ENCODE assay signal across 23 cellular contexts in genomic region chr22:39024923-39025322, GRCh38. TPM values are rescaled to one million over a fixed set of nuclear protein-coding genes. Genes with fewer than 3 reads are reported as not detected.
DNase-seq lines count a peak whose midpoint lies in the region; ATAC-seq, FAIRE-seq and TF ChIP-seq lines count a peak whose summit lies in the region.
"Had no signal": no experiment of that assay in that cellular context is flagged by ENCODE, and none has a peak within 500 bp of the region (broad histone marks: within the 10 kb centered on the region; RNA-seq: fewer than 3 reads in every experiment).

No MANE protein-coding gene starts in this region.

- POLR2A ChIA-PET in activated B cell treated with CpG ODN at 0.5 μM for 24 hours (lab: Charles Lee): no interaction called here

- no peak for FAIRE-seq in kidney (lab: Jason Lieb, UNC)

- WGBS in thymus: 55% methylated on average over 10 of the region's 10 CpGs

- no peaks in the 10 kb centered on the region for H3K9me3 Mint-ChIP-seq in stimulated activated naive CD8-positive, alpha-beta T cell treated with anti-CD3 and anti-CD28 coated beads, Interleukin-15, amount 100 ng/mL, for 72 hours
- no peaks in the 10 kb centered on the region for H3K9me3 Mint-ChIP-seq in activated B cell treated with CpG ODN at 0.5 μM for 24 hours
- no peaks in the 10 kb centered on the region for H3K9me3 Mint-ChIP-seq in activated naive CD8-positive, alpha-beta T cell treated with anti-CD3 and anti-CD28 coated beads, Interleukin-2, amount 50 U/mL, for 24 hours

- H3K4me1 ChIP-seq in thymus (ENCODE audit: control insufficient read depth, insufficient read depth, low read length) (peaks cover 4% of the 10 kb centered on the region), kidney (ENCODE audit: control insufficient read depth in 1 of 2, insufficient read depth in 1 of 2, low read depth in 1 of 2, low read length in 2 of 2) (peaks cover 0 to 2% of the 10 kb centered on the region in 2 donors)

- H3K4me3 ChIP-seq in thymus (ENCODE audit: low read length): no peak overlapping the region
- H3K4me3 ChIP-seq in kidney (ENCODE audit: low read length in 2 of 2): no peak overlapping the region
- no peak overlapping the region for H3K4me3 ChIP-seq in brain microvascular endothelial cell (ENCODE audit: low read depth, low read length)
- H3K4me3 ChIP-seq: adrenal gland, heart right ventricle, smooth muscle cell, upper lobe of left lung had no signal

- H3K4me1 Mint-ChIP-seq in stimulated activated naive CD8-positive, alpha-beta T cell treated with anti-CD3 and anti-CD28 coated beads, Interleukin-15, amount 100 ng/mL, for 72 hours: peaks cover 79% of the 10 kb centered on the region
- peaks cover 41% of the 10 kb centered on the region for H3K4me1 Mint-ChIP-seq in activated B cell treated with CpG ODN at 0.5 μM for 24 hours
- peaks cover 51% of the 10 kb centered on the region for H3K4me1 Mint-ChIP-seq in activated naive CD8-positive, alpha-beta T cell treated with anti-CD3 and anti-CD28 coated beads, Interleukin-2, amount 50 U/mL, for 24 hours

- H3K27me3 ChIP-seq in thymus (ENCODE audit: control insufficient read depth, insufficient read depth): no peaks in the 10 kb centered on the region
- H3K27me3 ChIP-seq in brain microvascular endothelial cell (replicated peaks): no peaks in the 10 kb centered on the region
- H3K27me3 ChIP-seq: adrenal gland, heart right ventricle, upper lobe of left lung had no signal

- H3K36me3 ChIP-seq in thymus (ENCODE audit: control insufficient read depth, insufficient read depth): peaks cover 16% of the 10 kb centered on the region
- H3K36me3 ChIP-seq in kidney (ENCODE audit: control insufficient read depth in 1 of 2, insufficient read depth in 2 of 2, low read length in 2 of 2): no peaks in the 10 kb centered on the region
- peaks cover 3% of the 10 kb centered on the region for H3K36me3 ChIP-seq in brain microvascular endothelial cell (replicated peaks)

- TF ChIP-seq CTCF in activated B cell treated with CpG ODN at 0.5 μM for 24 hours (IDR thresholded peaks at IDR 0.05) (no peak), kidney (IDR thresholded peaks at IDR 0.05; ENCODE audit: borderline replicate concordance, extremely low read depth, insufficient read depth) (no peak), brain microvascular endothelial cell (IDR thresholded peaks at IDR 0.05; ENCODE audit: low read depth, low read length, missing control alignments) (no peak)

- ATAC-seq in stimulated activated naive CD8-positive, alpha-beta T cell treated with anti-CD3 and anti-CD28 coated beads, Interleukin-15, amount 100 ng/mL, for 72 hours: no peak
- no peak for ATAC-seq in stimulated activated naive CD8-positive, alpha-beta T cell treated with anti-CD3 and anti-CD28 coated beads, Interleukin-15, Interleukin-2, amounts not matched to agents 100 U/mL and 50 U/mL, for 24 hours
- ATAC-seq in activated B cell treated with CpG ODN at 0.5 μM for 24 hours (ENCODE audit: low read depth): no peak
- no peak for ATAC-seq in activated naive CD8-positive, alpha-beta T cell treated with anti-CD3 and anti-CD28 coated beads, Interleukin-2, amount 50 U/mL, for 24 hours
- ATAC-seq: PC-3 had no signal

- intact Hi-C loops in activated B cell treated with CpG ODN at 0.5 μM for 24 hours (cut with micrococcal nuclease): no loop called here
- intact Hi-C loops in kidney (cut with DNase I): no loop called here

- DNase-seq in stimulated activated naive CD8-positive, alpha-beta T cell treated with anti-CD3 and anti-CD28 coated beads, Interleukin-15, amount 100 ng/mL, for 72 hours: peak in 1 of 2 donors; percentile 24
- no peak for DNase-seq in stimulated activated naive CD8-positive, alpha-beta T cell treated with anti-CD3 and anti-CD28 coated beads, Interleukin-15, Interleukin-2, amounts not matched to agents 100 U/mL and 50 U/mL, for 24 hours
- DNase-seq in activated B cell treated with CpG ODN at 0.5 μM for 24 hours (no peak), kidney (no peak), COLO668 (lab: John Stamatoyannopoulos, UW; ENCODE audit: unreplicated experiment) (no peak), brain microvascular endothelial cell (no peak)
- no peak for DNase-seq in activated naive CD8-positive, alpha-beta T cell treated with anti-CD3 and anti-CD28 coated beads, Interleukin-2, amount 50 U/mL, for 24 hours
- DNase-seq: adrenal gland; dermis blood vessel endothelial cell; GOT3; left ventricle myocardium superior; NCI-H1694 treated with DMSO at 0.1 percent for 48 hours; NCI-H226; NCI-H774; occipital lobe; PC-3; SHP77 treated with DMSO at 0.1 percent for 48 hours; stimulated activated CD4-positive, alpha-beta T cell treated with anti-CD3 and anti-CD28 coated beads, Interleukin-2, amount 100 ng/mL, for 48 hours; upper lobe of left lung had no signal

- in situ Hi-C loops in brain microvascular endothelial cell (cut with HindIII; ENCODE audit: low pct_ligation_motif_present, low sequenced_read_pairs): no loop called here

- no peaks in the 10 kb centered on the region for H3K27me3 Mint-ChIP-seq in stimulated activated naive CD8-positive, alpha-beta T cell treated with anti-CD3 and anti-CD28 coated beads, Interleukin-15, amount 100 ng/mL, for 72 hours
- H3K27me3 Mint-ChIP-seq in activated B cell treated with CpG ODN at 0.5 μM for 24 hours: no peaks in the 10 kb centered on the region
- no peaks in the 10 kb centered on the region for H3K27me3 Mint-ChIP-seq in activated naive CD8-positive, alpha-beta T cell treated with anti-CD3 and anti-CD28 coated beads, Interleukin-2, amount 50 U/mL, for 24 hours

- H3K27ac ChIP-seq in thymus (ENCODE audit: low read depth) (peak overlapping the region; percentile 6), kidney (ENCODE audit: low read depth in 2 of 2, low read length in 2 of 2) (no peak overlapping the region), brain microvascular endothelial cell (no peak overlapping the region)
- H3K27ac ChIP-seq: adrenal gland, heart right ventricle, upper lobe of left lung had no signal

- H3K9me3 ChIP-seq in thymus (ENCODE audit: control insufficient read depth) (no peaks in the 10 kb centered on the region), kidney (ENCODE audit: control insufficient read depth in 1 of 2, low read length in 2 of 2) (no peaks in the 10 kb centered on the region)
- H3K9me3 ChIP-seq: adrenal gland, heart right ventricle, upper lobe of left lung had no signal

- CTCF ChIA-PET in activated B cell treated with CpG ODN at 0.5 μM for 24 hours (lab: Charles Lee): no interaction called here

- H3K9ac ChIP-seq in kidney (ENCODE audit: low read length in 2 of 2): no peak overlapping the region

- peak overlapping the region; percentile 41 to 49 for H3K4me3 Mint-ChIP-seq in stimulated activated naive CD8-positive, alpha-beta T cell treated with anti-CD3 and anti-CD28 coated beads, Interleukin-15, amount 100 ng/mL, for 72 hours
- no peak overlapping the region for H3K4me3 Mint-ChIP-seq in activated B cell treated with CpG ODN at 0.5 μM for 24 hours
- H3K4me3 Mint-ChIP-seq in activated naive CD8-positive, alpha-beta T cell treated with anti-CD3 and anti-CD28 coated beads, Interleukin-2, amount 50 U/mL, for 24 hours: peak overlapping the region; percentile 48

- H3K36me3 Mint-ChIP-seq in activated B cell treated with CpG ODN at 0.5 μM for 24 hours (ENCODE audit: low read depth): peaks cover 55% of the 10 kb centered on the region
- peaks cover 22% of the 10 kb centered on the region for H3K36me3 Mint-ChIP-seq in activated naive CD8-positive, alpha-beta T cell treated with anti-CD3 and anti-CD28 coated beads, Interleukin-2, amount 50 U/mL, for 24 hours (ENCODE audit: low read depth)

- peak overlapping the region in 1 of 2 donors; percentile 65 for H3K27ac Mint-ChIP-seq in stimulated activated naive CD8-positive, alpha-beta T cell treated with anti-CD3 and anti-CD28 coated beads, Interleukin-15, amount 100 ng/mL, for 72 hours
- H3K27ac Mint-ChIP-seq in activated B cell treated with CpG ODN at 0.5 μM for 24 hours: peak overlapping the region; percentile 35
- peak overlapping the region; percentile 21 for H3K27ac Mint-ChIP-seq in activated naive CD8-positive, alpha-beta T cell treated with anti-CD3 and anti-CD28 coated beads, Interleukin-2, amount 50 U/mL, for 24 hours

RNA-seq across cellular contexts. Expression of gene APOBEC3D, which starts 4.0 kb away (rescaled TPM):
- total RNA-seq in activated B cell treated with CpG ODN at 0.5 μM for 24 hours (42.6 and 52.9 TPM in 2 replicates), kidney (4.3 TPM)
- polyA plus RNA-seq in thymus (7.0 TPM), kidney (ENCODE audit: insufficient read depth, low read depth, low replicate concordance) (1.7 TPM)

RNA-seq across cellular contexts. Expression of gene APOBEC3C, which starts 10.9 kb away (rescaled TPM):
- total RNA-seq in activated B cell treated with CpG ODN at 0.5 μM for 24 hours (173 and 179 TPM in 2 replicates), kidney (19.8 TPM)
- polyA plus RNA-seq in thymus (29.6 TPM), kidney (ENCODE audit: insufficient read depth, low read depth, low replicate concordance) (9.5 TPM)

RNA-seq across cellular contexts. Expression of gene APOBEC3F, which starts 15.7 kb away (rescaled TPM):
- total RNA-seq in activated B cell treated with CpG ODN at 0.5 μM for 24 hours: 75.6 and 82.4 TPM in 2 replicates
- 7.2 TPM for polyA plus RNA-seq in thymus
- total RNA-seq in kidney: 16.3 TPM
- 6.9 TPM for polyA plus RNA-seq in kidney (ENCODE audit: insufficient read depth, low read depth, low replicate concordance)
- total RNA-seq: PC-3 had no signal

RNA-seq across cellular contexts. Expression of gene APOBEC3B, which starts 42.8 kb away (rescaled TPM):
- 8.0 TPM in 2 replicates for total RNA-seq in activated B cell treated with CpG ODN at 0.5 μM for 24 hours
- 9.2 TPM for polyA plus RNA-seq in thymus
- 2.7 TPM for total RNA-seq in kidney
- 1.0 TPM for polyA plus RNA-seq in kidney (ENCODE audit: insufficient read depth, low read depth, low replicate concordance)
- total RNA-seq: bronchial epithelial cell, occipital lobe had no signal

RNA-seq across cellular contexts. Expression of gene APOBEC3G, which starts 52.2 kb away (rescaled TPM):
- total RNA-seq in activated B cell treated with CpG ODN at 0.5 μM for 24 hours (145 and 152 TPM in 2 replicates), kidney (12.5 TPM)
- polyA plus RNA-seq in thymus (43.1 TPM), kidney (ENCODE audit: insufficient read depth, low read depth, low replicate concordance) (4.8 TPM)
